ENCODE assay signal across 1 cellular context in the genomic region with DNA sequence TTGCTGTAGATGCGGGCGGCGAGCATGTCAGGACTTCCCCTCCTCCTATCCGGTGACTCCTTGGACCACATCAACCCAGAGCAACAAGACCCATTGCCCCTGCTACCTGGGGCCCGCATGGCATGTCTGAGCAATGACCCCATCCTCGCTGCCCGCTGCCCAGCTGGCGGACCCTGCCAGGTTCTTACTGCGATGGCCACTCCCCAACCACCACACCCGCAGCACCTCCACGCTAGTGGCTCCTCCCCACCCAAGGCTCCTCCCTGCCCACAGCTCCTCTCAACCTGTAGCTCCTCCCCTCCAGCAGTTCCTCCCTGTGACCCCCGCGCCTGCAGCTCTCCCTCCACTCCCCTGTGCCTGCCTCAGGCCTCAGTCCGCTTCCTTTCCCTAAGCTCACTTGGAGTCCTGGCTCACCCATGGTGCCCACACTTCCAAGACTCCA.
TF ChIP-seq lines count a peak whose summit lies in the region.

No MANE protein-coding gene starts in this region.

TF ChIP-seq in K562, 482 proteins besides CTCF, POLR2A, EP300 and RAD21 (continues in another document):
- peak; percentile 64; the same call in 1 of the 2 replicates for TF ChIP-seq SP1 (CRISPR knock-in tag; IDR thresholded peaks at IDR 0.05)
- TF ChIP-seq CTBP1 (IDR thresholded peaks at IDR 0.05; ENCODE audit: borderline replicate concordance) = peak; percentile 76; the same call in 1 of the 2 replicates
- peak; percentile 52; the same call in 1 of the 2 replicates for TF ChIP-seq POLR2G (IDR thresholded peaks at IDR 0.05; ENCODE audit: low read depth, low read length)
- no peak for TF ChIP-seq ETV5 (CRISPR knock-in tag; IDR thresholded peaks at IDR 0.05; ENCODE audit: low read depth)
- no peak for TF ChIP-seq ZNF133 (CRISPR knock-in tag; IDR thresholded peaks at IDR 0.05)
- peak; percentile 23 for TF ChIP-seq TAF1 (IDR thresholded peaks at IDR 0.05; ENCODE audit: control insufficient read depth, extremely low read depth, insufficient read depth, low read length, severe bottlenecking)
- TF ChIP-seq, protein P1, sequence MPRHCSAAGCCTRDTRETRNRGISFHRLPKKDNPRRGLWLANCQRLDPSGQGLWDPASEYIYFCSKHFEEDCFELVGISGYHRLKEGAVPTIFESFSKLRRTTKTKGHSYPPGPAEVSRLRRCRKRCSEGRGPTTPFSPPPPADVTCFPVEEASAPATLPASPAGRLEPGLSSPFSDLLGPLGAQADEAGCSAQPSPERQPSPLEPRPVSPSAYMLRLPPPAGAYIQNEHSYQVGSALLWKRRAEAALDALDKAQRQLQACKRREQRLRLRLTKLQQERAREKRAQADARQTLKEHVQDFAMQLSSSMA (CRISPR knock-in tag; IDR thresholded peaks at IDR 0.05) = no peak
- TF ChIP-seq, protein P2, sequence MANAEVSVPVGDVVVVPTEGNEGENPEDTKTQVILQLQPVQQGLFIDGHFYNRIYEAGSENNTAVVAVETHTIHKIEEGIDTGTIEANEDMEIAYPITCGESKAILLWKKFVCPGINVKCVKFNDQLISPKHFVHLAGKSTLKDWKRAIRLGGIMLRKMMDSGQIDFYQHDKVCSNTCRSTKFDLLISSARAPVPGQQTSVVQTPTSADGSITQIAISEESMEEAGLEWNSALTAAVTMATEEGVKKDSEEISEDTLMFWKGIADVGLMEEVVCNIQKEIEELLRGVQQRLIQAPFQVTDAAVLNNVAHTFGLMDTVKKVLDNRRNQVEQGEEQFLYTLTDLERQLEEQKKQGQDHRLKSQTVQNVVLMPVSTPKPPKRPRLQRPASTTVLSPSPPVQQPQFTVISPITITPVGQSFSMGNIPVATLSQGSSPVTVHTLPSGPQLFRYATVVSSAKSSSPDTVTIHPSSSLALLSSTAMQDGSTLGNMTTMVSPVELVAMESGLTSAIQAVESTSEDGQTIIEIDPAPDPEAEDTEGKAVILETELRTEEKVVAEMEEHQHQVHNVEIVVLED (CRISPR knock-in tag; IDR thresholded peaks at IDR 0.05) = no peak
- 0 out of 2 replicates have a peak, but pooled peaks have one; percentile 11 for TF ChIP-seq LARP7 (IDR thresholded peaks at IDR 0.05)
- peak; percentile 41 for TF ChIP-seq POLR2B (IDR thresholded peaks at IDR 0.05; ENCODE audit: low read depth, partially characterized antibody)
- peak; percentile 24; the same call in 1 of the 2 replicates for TF ChIP-seq TRIM28 (IDR thresholded peaks at IDR 0.05)
- 0 out of 2 replicates have a peak, but pooled peaks have one; percentile 38 for TF ChIP-seq TOE1 (IDR thresholded peaks at IDR 0.05; ENCODE audit: borderline replicate concordance)
- no peak for TF ChIP-seq TOE1 (CRISPR knock-in tag; IDR thresholded peaks at IDR 0.05; ENCODE audit: borderline replicate concordance, low read depth)
- TF ChIP-seq TRIM25 (IDR thresholded peaks at IDR 0.05; ENCODE audit: borderline replicate concordance) = no peak
- 0 out of 2 replicates have a peak, but pooled peaks have one; percentile 34 for TF ChIP-seq SUPT5H (IDR thresholded peaks at IDR 0.05)
- TF ChIP-seq DDX20 (tag; IDR thresholded peaks at IDR 0.05; ENCODE audit: low read depth) = no peak
- peak; percentile 13 for TF ChIP-seq DACH1 (IDR thresholded peaks at IDR 0.05; ENCODE audit: partially characterized antibody)
- peak; percentile 21 for TF ChIP-seq HNRNPLL (IDR thresholded peaks at IDR 0.05; ENCODE audit: low read depth, low read length, poor library complexity, severe bottlenecking)
- TF ChIP-seq RBBP5 (IDR thresholded peaks at IDR 0.05; ENCODE audit: borderline replicate concordance, insufficient read depth, low read length, poor library complexity, severe bottlenecking) = peak; percentile 26
- TF ChIP-seq IFI16 (CRISPR knock-in tag; IDR thresholded peaks at IDR 0.05) = no peak
- TF ChIP-seq ZFP91 (CRISPR knock-in tag; IDR thresholded peaks at IDR 0.05) = no peak
- TF ChIP-seq FOXP1 (CRISPR knock-in tag; IDR thresholded peaks at IDR 0.05) = no peak
- TF ChIP-seq KLF13 (tag; IDR thresholded peaks at IDR 0.05; ENCODE audit: borderline replicate concordance, low read depth) = no peak
- TF ChIP-seq, protein P3, sequence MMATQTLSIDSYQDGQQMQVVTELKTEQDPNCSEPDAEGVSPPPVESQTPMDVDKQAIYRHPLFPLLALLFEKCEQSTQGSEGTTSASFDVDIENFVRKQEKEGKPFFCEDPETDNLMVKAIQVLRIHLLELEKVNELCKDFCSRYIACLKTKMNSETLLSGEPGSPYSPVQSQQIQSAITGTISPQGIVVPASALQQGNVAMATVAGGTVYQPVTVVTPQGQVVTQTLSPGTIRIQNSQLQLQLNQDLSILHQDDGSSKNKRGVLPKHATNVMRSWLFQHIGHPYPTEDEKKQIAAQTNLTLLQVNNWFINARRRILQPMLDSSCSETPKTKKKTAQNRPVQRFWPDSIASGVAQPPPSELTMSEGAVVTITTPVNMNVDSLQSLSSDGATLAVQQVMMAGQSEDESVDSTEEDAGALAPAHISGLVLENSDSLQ (IDR thresholded peaks at IDR 0.05) = 0 out of 2 replicates have a peak, but pooled peaks have one; percentile 18
- no peak for TF ChIP-seq NFE2L1 (tag; IDR thresholded peaks at IDR 0.05; ENCODE audit: borderline replicate concordance, low read depth)
- TF ChIP-seq ZBTB7A (IDR thresholded peaks at IDR 0.05; ENCODE audit: borderline replicate concordance, control insufficient read depth, low read depth, low read length) = 0 out of 2 replicates have a peak, but pooled peaks have one; percentile 44
- 0 out of 2 replicates have a peak, but pooled peaks have one; percentile 31 for TF ChIP-seq ZNF41 (CRISPR knock-in tag; conservative IDR thresholded peaks at IDR 0.05)
- TF ChIP-seq SIX5 (IDR thresholded peaks at IDR 0.05; ENCODE audit: borderline replicate concordance in 1 of 2, insufficient read depth in 1 of 2, low read depth in 1 of 2, low read length in 2 of 2) = no peak
- TF ChIP-seq ZNF280B (CRISPR knock-in tag; IDR thresholded peaks at IDR 0.05) = no peak
- TF ChIP-seq, protein P4, sequence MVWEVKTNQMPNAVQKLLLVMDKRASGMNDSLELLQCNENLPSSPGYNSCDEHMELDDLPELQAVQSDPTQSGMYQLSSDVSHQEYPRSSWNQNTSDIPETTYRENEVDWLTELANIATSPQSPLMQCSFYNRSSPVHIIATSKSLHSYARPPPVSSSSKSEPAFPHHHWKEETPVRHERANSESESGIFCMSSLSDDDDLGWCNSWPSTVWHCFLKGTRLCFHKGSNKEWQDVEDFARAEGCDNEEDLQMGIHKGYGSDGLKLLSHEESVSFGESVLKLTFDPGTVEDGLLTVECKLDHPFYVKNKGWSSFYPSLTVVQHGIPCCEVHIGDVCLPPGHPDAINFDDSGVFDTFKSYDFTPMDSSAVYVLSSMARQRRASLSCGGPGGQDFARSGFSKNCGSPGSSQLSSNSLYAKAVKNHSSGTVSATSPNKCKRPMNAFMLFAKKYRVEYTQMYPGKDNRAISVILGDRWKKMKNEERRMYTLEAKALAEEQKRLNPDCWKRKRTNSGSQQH (CRISPR knock-in tag; IDR thresholded peaks at IDR 0.05) = 0 out of 2 replicates have a peak, but pooled peaks have one; percentile 48
- peak; percentile 31 to 47; a peak in 3 of 4 replicates for TF ChIP-seq NRF1 (conservative IDR thresholded peaks at IDR 0.05 in 1 of 2, IDR thresholded peaks at IDR 0.05 in 1 of 2)
- peak; percentile 98 for TF ChIP-seq ZNF263 (CRISPR knock-in tag; IDR thresholded peaks at IDR 0.05; ENCODE audit: borderline replicate concordance)
- 0 out of 2 replicates have a peak, but pooled peaks have one; percentile 24 for TF ChIP-seq THRB (CRISPR knock-in tag; conservative IDR thresholded peaks at IDR 0.05)
- no peak for TF ChIP-seq BCL6 (CRISPR knock-in tag; IDR thresholded peaks at IDR 0.05)
- no peak for TF ChIP-seq RREB1 (CRISPR knock-in tag; IDR thresholded peaks at IDR 0.05)
- 0 out of 2 replicates have a peak, but pooled peaks have one; percentile 11 for TF ChIP-seq ARID1B (IDR thresholded peaks at IDR 0.05)
- peak; percentile 28; the same call in 1 of the 2 replicates for TF ChIP-seq PHF8 (IDR thresholded peaks at IDR 0.05; ENCODE audit: borderline replicate concordance, low read length)
- no peak for TF ChIP-seq U2AF2 (optimal IDR thresholded peaks at IDR 0.05; ENCODE audit: low read depth, low read length)
- no peak for TF ChIP-seq CBX3 (IDR thresholded peaks at IDR 0.05; ENCODE audit: borderline replicate concordance in 1 of 2, low read length in 2 of 2)
- no peak for TF ChIP-seq ZNF146 (CRISPR knock-in tag; IDR thresholded peaks at IDR 0.05; ENCODE audit: unreplicated experiment)
